ENCODE assay signal across 19 cellular contexts in the genomic region with DNA sequence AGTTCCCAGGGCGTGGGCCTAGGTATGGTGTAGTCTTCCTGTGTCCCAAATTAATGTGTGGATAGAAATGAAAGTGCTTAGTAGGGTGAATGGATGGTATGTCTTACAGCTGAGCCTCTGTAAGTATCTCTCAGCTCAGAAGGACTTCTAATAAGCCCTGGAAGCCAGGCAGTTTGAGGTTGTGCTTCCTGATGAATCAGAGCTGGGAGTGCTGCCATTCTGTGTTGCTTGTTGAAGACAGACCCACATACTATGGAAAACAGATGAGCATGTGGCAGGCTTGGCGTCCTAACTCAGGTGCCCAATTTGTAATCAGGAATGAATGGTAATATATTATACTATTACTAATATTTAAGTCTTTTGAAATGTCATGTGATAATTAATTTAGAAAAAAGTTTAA.
A peak's percentile ranks its signal among the peaks of the same experiment; 100 is the strongest.
DNase-seq lines count a peak whose midpoint lies in the region; TF ChIP-seq lines count a peak whose summit lies in the region.
"Had no signal": no experiment of that assay in that cellular context is flagged by ENCODE, and none has a peak within 500 bp of the region (broad histone marks: within the 10 kb centered on the region; RNA-seq: fewer than 3 reads in every experiment).

No MANE protein-coding gene starts in this region.

- 84% methylated on average over 2 of the region's 2 CpGs for WGBS in esophagus muscularis mucosa

- no peak overlapping the region for H3K27ac Mint-ChIP-seq in glutamatergic neuron (ENCODE audit: unreplicated experiment)
- H3K27ac Mint-ChIP-seq: activated naive CD8-positive, alpha-beta T cell treated with anti-CD3 and anti-CD28 coated beads, Interleukin-2, amount 50 U/mL, for 24 hours; CD4-positive, alpha-beta T cell had no signal

- H3K36me3 ChIP-seq in MG63 = no peaks in the 10 kb centered on the region
- peaks cover 0 to 65% (median 15%) of the 10 kb centered on the region in 4 donors for H3K36me3 ChIP-seq in esophagus muscularis mucosa
- H3K36me3 ChIP-seq: prostate gland had no signal

- no peak for TF ChIP-seq EP300 in esophagus muscularis mucosa (IDR thresholded peaks at IDR 0.05)

- TF ChIP-seq POLR2A in esophagus muscularis mucosa (IDR thresholded peaks at IDR 0.05; ENCODE audit: low read depth) = no peak

- H3K4me1 Mint-ChIP-seq in glutamatergic neuron (ENCODE audit: low read depth, unreplicated experiment) = no peaks in the 10 kb centered on the region

- DNase-seq in COLO829 (ENCODE audit: low spot score) (peak; percentile 8), MG63 (peak; percentile 82), epithelial cell of prostate (ENCODE audit: low read depth, low spot score) (peak; percentile 12), non-pigmented ciliary epithelial cell (ENCODE audit: low read depth) (peak; percentile 22), glutamatergic neuron (no peak), T-helper 1 cell (no peak), esophagus muscularis mucosa (ENCODE audit: extremely low spot score) (no peak), NCI-H748 (lab: John Stamatoyannopoulos, UW; ENCODE audit: unreplicated experiment) (no peak)
- DNase-seq: activated CD8-positive, alpha-beta memory T cell treated with anti-CD3 and anti-CD28 coated beads, Interleukin-2, amount 50 U/mL, for 4 hours; activated naive CD8-positive, alpha-beta T cell treated with anti-CD3 and anti-CD28 coated beads, Interleukin-2, amount 50 U/mL, for 24 hours; CD4-positive, alpha-beta T cell; effector memory CD4-positive, alpha-beta T cell; KG1; midbrain; NCI-H1930; NCI-H774; stimulated activated CD4-positive, alpha-beta T cell treated with anti-CD3 and anti-CD28 coated beads, Interleukin-4, amount 100 ng/mL, for 24 hours; stimulated activated naive CD4-positive, alpha-beta T cell treated with Interleukin-2 at 50 U/mL for 16 hours had no signal

- no peaks in the 10 kb centered on the region for H3K4me1 ChIP-seq in esophagus muscularis mucosa
- H3K4me1 ChIP-seq: prostate gland had no signal

- H3K9me3 ChIP-seq in MG63 (no peaks in the 10 kb centered on the region), esophagus muscularis mucosa (no peaks in the 10 kb centered on the region)
- H3K9me3 ChIP-seq: prostate gland had no signal

- H3K27me3 ChIP-seq in MG63 = no peaks in the 10 kb centered on the region
- no peaks in the 10 kb centered on the region for H3K27me3 ChIP-seq in esophagus muscularis mucosa

- no peak for TF ChIP-seq CTCF in glutamatergic neuron (IDR thresholded peaks at IDR 0.05; ENCODE audit: partially characterized antibody, unreplicated experiment)
- TF ChIP-seq CTCF in esophagus muscularis mucosa (IDR thresholded peaks at IDR 0.05) = no peak

- intact Hi-C loops in esophagus muscularis mucosa (cut with DNase I) = no loop called here

- no peak overlapping the region for H3K4me3 Mint-ChIP-seq in glutamatergic neuron (ENCODE audit: unreplicated experiment)
- H3K4me3 Mint-ChIP-seq: activated naive CD8-positive, alpha-beta T cell treated with anti-CD3 and anti-CD28 coated beads, Interleukin-2, amount 50 U/mL, for 24 hours; CD4-positive, alpha-beta T cell had no signal

- no peak overlapping the region for H3K27ac ChIP-seq in epithelial cell of prostate
- no peak overlapping the region for H3K27ac ChIP-seq in esophagus muscularis mucosa (replicated peaks in 1 of 4)
- H3K27ac ChIP-seq: prostate gland had no signal

- H3K4me3 ChIP-seq in MG63 = no peak overlapping the region
- no peak overlapping the region for H3K4me3 ChIP-seq in esophagus muscularis mucosa
- H3K4me3 ChIP-seq: prostate gland had no signal

- no peaks in the 10 kb centered on the region for H3K36me3 Mint-ChIP-seq in glutamatergic neuron (ENCODE audit: unreplicated experiment)

- H3K9me3 Mint-ChIP-seq in glutamatergic neuron (ENCODE audit: unreplicated experiment) = no peaks in the 10 kb centered on the region
- H3K9me3 Mint-ChIP-seq: activated naive CD8-positive, alpha-beta T cell treated with anti-CD3 and anti-CD28 coated beads, Interleukin-2, amount 50 U/mL, for 24 hours; CD4-positive, alpha-beta T cell had no signal

- H3K27me3 Mint-ChIP-seq in glutamatergic neuron (ENCODE audit: unreplicated experiment) = no peaks in the 10 kb centered on the region
- H3K27me3 Mint-ChIP-seq: activated naive CD8-positive, alpha-beta T cell treated with anti-CD3 and anti-CD28 coated beads, Interleukin-2, amount 50 U/mL, for 24 hours had no signal

Comparison
In these comparisons a context has a peak if more than half of its experiments do, and no peak if none do; other contexts are left out.
1. DNase-seq: peak in COLO829 (single experiment), MG63 (single experiment), epithelial cell of prostate (single experiment) and non-pigmented ciliary epithelial cell (single experiment); none in glutamatergic neuron (single experiment), T-helper 1 cell (0 of 5), esophagus muscularis mucosa (single experiment) and NCI-H748 (single experiment).